In the genomic region with DNA sequence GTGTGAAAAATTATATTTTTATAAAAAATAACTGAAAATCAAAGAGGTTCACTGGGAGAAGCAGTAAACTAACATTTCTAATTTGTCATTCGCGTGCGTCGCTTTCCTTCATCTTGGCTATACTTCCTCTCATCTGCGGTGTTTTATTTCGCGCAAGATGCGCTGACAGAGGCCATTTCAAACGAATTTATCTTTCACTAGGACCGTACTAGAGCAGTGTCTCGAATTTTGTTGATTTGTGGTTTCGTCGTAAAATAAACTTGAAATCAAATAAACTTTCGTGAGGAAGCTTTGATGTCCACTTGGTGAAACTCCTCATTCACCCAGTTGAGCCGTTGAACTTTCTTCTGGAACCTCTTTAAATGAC, we compare ENCODE assay signal across 8 cellular contexts.
DNase-seq lines count a peak whose midpoint lies in the region; ATAC-seq and TF ChIP-seq lines count a peak whose summit lies in the region.

No MANE protein-coding gene starts in this region.

- TF ChIP-seq POLR2A in breast epithelium (IDR thresholded peaks at IDR 0.05): no peak

- intact Hi-C loops in breast epithelium (cut with DNase I; ENCODE audit: low total_unique reads): no loop called here
- intact Hi-C loops in MCF 10A (cut with micrococcal nuclease): loop anchor here (1.0 to 5.0 kb wide), 5 partner anchors 323 to 1828 kb away; no protein-coding TSS in a partner anchor

- no peak overlapping the region for H3K4me3 Mint-ChIP-seq in MCF 10A (ENCODE audit: unreplicated experiment)

- no TSS peak for BruUV-seq in MCF 10A (replicated peaks; lab: Mats Ljungman, UMichigan)

- H3K27ac ChIP-seq in breast epithelium: no peak overlapping the region
- peak overlapping the region in 1 of 2 donors; percentile 52 for H3K27ac ChIP-seq in coronary artery
- peak overlapping the region; percentile 95 for H3K27ac ChIP-seq in muscle layer of colon (ENCODE audit: low read depth, low read length)
- no peak overlapping the region for H3K27ac ChIP-seq in urinary bladder (ENCODE audit: low read depth)

- POLR2A ChIA-PET in MCF 10A (lab: Yijun Ruan, JAX): no interaction called here

- H3K4me1 Mint-ChIP-seq in MCF 10A (ENCODE audit: insufficient read depth, unreplicated experiment): peaks cover 6% of the 10 kb centered on the region

- CTCF ChIA-PET in MCF 10A (lab: Yijun Ruan, JAX): interaction anchor here (0.9 to 1.3 kb wide), 2 partner anchors 457 to 1833 kb away, joined by 3 to 5 read pairs; no protein-coding TSS in a partner anchor

- H3K36me3 ChIP-seq in breast epithelium (no peaks in the 10 kb centered on the region), muscle layer of colon (ENCODE audit: insufficient read depth, low read length) (no peaks in the 10 kb centered on the region), urinary bladder (ENCODE audit: insufficient read depth) (no peaks in the 10 kb centered on the region)

- DNase-seq in breast epithelium (ENCODE audit: low spot score in 2 of 2): no peak
- no peak for DNase-seq in MCF 10A (ENCODE audit: unreplicated experiment)
- DNase-seq in coronary artery (ENCODE audit: low spot score): no peak
- no peak for DNase-seq in activated CD4-positive, alpha-beta T cell treated with anti-CD3 and anti-CD28 coated beads for 4 hours

- H3K27me3 ChIP-seq in breast epithelium: peaks cover 0 to 46% of the 10 kb centered on the region in 2 donors
- H3K27me3 ChIP-seq in muscle layer of colon (ENCODE audit: control insufficient read depth in 1 of 2, insufficient read depth in 2 of 2, low read length in 2 of 2): peaks cover 0 to 4% of the 10 kb centered on the region in 2 donors

- ATAC-seq in GM18511 (IDR thresholded peaks at IDR 0.05; ENCODE audit: unreplicated experiment): no peak
- no peak for ATAC-seq in GM21825 (IDR thresholded peaks at IDR 0.05; ENCODE audit: unreplicated experiment)

- peak overlapping the region; percentile 79 for H3K9ac ChIP-seq in muscle layer of colon (ENCODE audit: low read length)

- TF ChIP-seq CTCF in breast epithelium (IDR thresholded peaks at IDR 0.05): no peak
- TF ChIP-seq CTCF in MCF 10A (IDR thresholded peaks at IDR 0.05; ENCODE audit: unreplicated experiment): no peak
- TF ChIP-seq CTCF in coronary artery (IDR thresholded peaks at IDR 0.05): no peak

- no peaks in the 10 kb centered on the region for H3K9me3 ChIP-seq in breast epithelium
- no peaks in the 10 kb centered on the region for H3K9me3 ChIP-seq in muscle layer of colon (ENCODE audit: low read length)

- H3K9me3 Mint-ChIP-seq in MCF 10A (ENCODE audit: unreplicated experiment): no peaks in the 10 kb centered on the region

- no peaks in the 10 kb centered on the region for H3K36me3 Mint-ChIP-seq in MCF 10A (ENCODE audit: insufficient read depth, unreplicated experiment)

- peaks cover 99% of the 10 kb centered on the region for H3K27me3 Mint-ChIP-seq in MCF 10A (ENCODE audit: insufficient read depth, unreplicated experiment)

- no peak overlapping the region for H3K27ac Mint-ChIP-seq in MCF 10A (ENCODE audit: low read depth, unreplicated experiment)

- H3K4me1 ChIP-seq in breast epithelium (no peaks in the 10 kb centered on the region), muscle layer of colon (ENCODE audit: insufficient read depth, low read length) (peaks cover 8% of the 10 kb centered on the region), urinary bladder (ENCODE audit: insufficient read depth) (peaks cover under 1% of the 10 kb centered on the region)

- 14% methylated on average over 15 of the region's 15 CpGs for WGBS in urinary bladder

- H3K4me3 ChIP-seq in breast epithelium: peak overlapping the region; percentile 27 to 52 (median 28)
- H3K4me3 ChIP-seq in coronary artery: peak overlapping the region; percentile 80
- peak overlapping the region; percentile 53 to 92 for H3K4me3 ChIP-seq in muscle layer of colon (ENCODE audit: low read depth in 1 of 2, low read length in 2 of 2)
- H3K4me3 ChIP-seq in urinary bladder (ENCODE audit: low read depth, low read length): peak overlapping the region; percentile 30

Comparison
In these comparisons a context has a peak if more than half of its experiments do, and no peak if none do; other contexts are left out.
1. H3K4me3 ChIP-seq: peak in every context shown above with its lines; median percentile 80 in coronary artery; 72 in muscle layer of colon; 30 in urinary bladder; 28 in breast epithelium.